In the genomic region with DNA sequence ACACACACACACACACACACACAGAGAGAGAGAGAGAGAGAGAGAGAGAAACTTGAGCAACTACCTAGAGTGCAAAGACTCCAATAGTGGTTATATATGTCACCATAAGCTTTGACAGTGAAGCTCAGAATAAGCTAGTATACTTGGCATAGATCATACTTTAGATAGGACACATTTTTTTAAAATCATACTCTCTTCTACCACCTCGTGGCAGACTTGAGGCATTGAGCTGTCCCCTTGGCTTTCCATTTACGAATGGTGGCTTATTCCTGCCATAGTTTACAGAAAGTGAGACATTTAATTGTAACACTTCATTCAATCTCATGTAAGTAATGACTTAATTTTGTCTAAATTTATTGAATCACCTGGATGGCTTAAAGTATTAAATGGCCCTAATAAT, we compare ENCODE assay signal across 9 cellular contexts.
DNase-seq lines count a peak whose midpoint lies in the region; ATAC-seq, FAIRE-seq and TF ChIP-seq lines count a peak whose summit lies in the region.
"Had no signal": no experiment of that assay in that cellular context is flagged by ENCODE, and none has a peak within 500 bp of the region (broad histone marks: within the 10 kb centered on the region; RNA-seq: fewer than 3 reads in every experiment).

No MANE protein-coding gene starts in this region.

- H3K9ac ChIP-seq in kidney (ENCODE audit: low read length in 2 of 2): no peak overlapping the region

- H3K9me3 ChIP-seq in BE2C (no peaks in the 10 kb centered on the region), kidney (ENCODE audit: control insufficient read depth in 1 of 2, low read length in 2 of 2) (no peaks in the 10 kb centered on the region)

- no peaks in the 10 kb centered on the region for H3K36me3 ChIP-seq in BE2C
- no peaks in the 10 kb centered on the region for H3K36me3 ChIP-seq in kidney (ENCODE audit: control insufficient read depth in 1 of 2, insufficient read depth in 2 of 2, low read length in 2 of 2)

- H3K4me3 Mint-ChIP-seq in activated T-helper 1 cell treated with anti-CD3 and anti-CD28 coated beads, Interleukin-12 subunit alpha, Interleukin-12 subunit beta, Interleukin-2, Interleukin-4 antibody, amounts not matched to agents 30 ng/mL and 10 ng/mL and 1 ng/mL, durations not matched to agents 14 hours and 24 hours and 36 hours: no peak overlapping the region
- H3K4me3 Mint-ChIP-seq: memory B cell had no signal

- TF ChIP-seq CTCF in BE2C (IDR thresholded peaks at IDR 0.05; ENCODE audit: low read depth, low read length): peak; percentile 66
- peak; percentile 7 for TF ChIP-seq CTCF in kidney (IDR thresholded peaks at IDR 0.05; ENCODE audit: borderline replicate concordance, extremely low read depth, insufficient read depth)

- H3K27ac Mint-ChIP-seq in activated T-helper 1 cell treated with anti-CD3 and anti-CD28 coated beads, Interleukin-12 subunit alpha, Interleukin-12 subunit beta, Interleukin-2, Interleukin-4 antibody, amounts not matched to agents 30 ng/mL and 10 ng/mL and 1 ng/mL, durations not matched to agents 14 hours and 24 hours and 36 hours: no peak overlapping the region
- H3K27ac Mint-ChIP-seq: memory B cell had no signal

- H3K27me3 ChIP-seq in BE2C: no peaks in the 10 kb centered on the region

- peak; percentile 94 for ATAC-seq in GM18519 (IDR thresholded peaks at IDR 0.05; ENCODE audit: low FRiP score, unreplicated experiment)
- ATAC-seq in HG03097 (IDR thresholded peaks at IDR 0.05; ENCODE audit: low FRiP score, unreplicated experiment): peak; percentile 80
- ATAC-seq in GM19455 (IDR thresholded peaks at IDR 0.05; ENCODE audit: unreplicated experiment): no peak

- peaks cover 5% of the 10 kb centered on the region for H3K27me3 Mint-ChIP-seq in activated T-helper 1 cell treated with anti-CD3 and anti-CD28 coated beads, Interleukin-12 subunit alpha, Interleukin-12 subunit beta, Interleukin-2, Interleukin-4 antibody, amounts not matched to agents 30 ng/mL and 10 ng/mL and 1 ng/mL, durations not matched to agents 14 hours and 24 hours and 36 hours (ENCODE audit: insufficient read depth)

- H3K27ac ChIP-seq in kidney (ENCODE audit: low read depth in 2 of 2, low read length in 2 of 2): no peak overlapping the region

- no peak for DNase-seq in BE2C
- DNase-seq in RPMI8226: peak; percentile 5
- no peak for DNase-seq in kidney
- DNase-seq in activated T-helper 1 cell treated with anti-CD3 and anti-CD28 coated beads, Interleukin-12 subunit alpha, Interleukin-12 subunit beta, Interleukin-2, Interleukin-4 antibody, amounts not matched to agents 30 ng/mL and 10 ng/mL and 1 ng/mL, durations not matched to agents 14 hours and 24 hours and 36 hours (ENCODE audit: low spot score): no peak
- DNase-seq in amniotic stem cell (lab: John Stamatoyannopoulos, UW): no peak

- no peaks in the 10 kb centered on the region for H3K36me3 Mint-ChIP-seq in activated T-helper 1 cell treated with anti-CD3 and anti-CD28 coated beads, Interleukin-12 subunit alpha, Interleukin-12 subunit beta, Interleukin-2, Interleukin-4 antibody, amounts not matched to agents 30 ng/mL and 10 ng/mL and 1 ng/mL, durations not matched to agents 14 hours and 24 hours and 36 hours (ENCODE audit: low read depth)
- H3K36me3 Mint-ChIP-seq: memory B cell had no signal

- no peaks in the 10 kb centered on the region for H3K9me3 Mint-ChIP-seq in activated T-helper 1 cell treated with anti-CD3 and anti-CD28 coated beads, Interleukin-12 subunit alpha, Interleukin-12 subunit beta, Interleukin-2, Interleukin-4 antibody, amounts not matched to agents 30 ng/mL and 10 ng/mL and 1 ng/mL, durations not matched to agents 14 hours and 24 hours and 36 hours
- H3K9me3 Mint-ChIP-seq: memory B cell had no signal

- H3K4me1 Mint-ChIP-seq in activated T-helper 1 cell treated with anti-CD3 and anti-CD28 coated beads, Interleukin-12 subunit alpha, Interleukin-12 subunit beta, Interleukin-2, Interleukin-4 antibody, amounts not matched to agents 30 ng/mL and 10 ng/mL and 1 ng/mL, durations not matched to agents 14 hours and 24 hours and 36 hours (ENCODE audit: low read depth): no peaks in the 10 kb centered on the region
- H3K4me1 Mint-ChIP-seq: memory B cell had no signal

- H3K4me3 ChIP-seq in BE2C (ENCODE audit: low read depth, low read length) (no peak overlapping the region), kidney (ENCODE audit: low read length in 2 of 2) (no peak overlapping the region)

- intact Hi-C loops in kidney (cut with DNase I): no loop called here
- intact Hi-C loops in activated T-helper 1 cell treated with anti-CD3 and anti-CD28 coated beads, Interleukin-12 subunit alpha, Interleukin-12 subunit beta, Interleukin-2, Interleukin-4 antibody, amounts not matched to agents 30 ng/mL and 10 ng/mL and 1 ng/mL, durations not matched to agents 14 hours and 24 hours and 36 hours (cut with micrococcal nuclease): loop anchor here (2.0 kb wide), 1 partner anchor 32 kb away; no protein-coding TSS in a partner anchor

- H3K4me1 ChIP-seq in BE2C (no peaks in the 10 kb centered on the region), kidney (ENCODE audit: control insufficient read depth in 1 of 2, insufficient read depth in 1 of 2, low read depth in 1 of 2, low read length in 2 of 2) (no peaks in the 10 kb centered on the region)

- FAIRE-seq in kidney (lab: Jason Lieb, UNC): no peak
